In the genomic region with DNA sequence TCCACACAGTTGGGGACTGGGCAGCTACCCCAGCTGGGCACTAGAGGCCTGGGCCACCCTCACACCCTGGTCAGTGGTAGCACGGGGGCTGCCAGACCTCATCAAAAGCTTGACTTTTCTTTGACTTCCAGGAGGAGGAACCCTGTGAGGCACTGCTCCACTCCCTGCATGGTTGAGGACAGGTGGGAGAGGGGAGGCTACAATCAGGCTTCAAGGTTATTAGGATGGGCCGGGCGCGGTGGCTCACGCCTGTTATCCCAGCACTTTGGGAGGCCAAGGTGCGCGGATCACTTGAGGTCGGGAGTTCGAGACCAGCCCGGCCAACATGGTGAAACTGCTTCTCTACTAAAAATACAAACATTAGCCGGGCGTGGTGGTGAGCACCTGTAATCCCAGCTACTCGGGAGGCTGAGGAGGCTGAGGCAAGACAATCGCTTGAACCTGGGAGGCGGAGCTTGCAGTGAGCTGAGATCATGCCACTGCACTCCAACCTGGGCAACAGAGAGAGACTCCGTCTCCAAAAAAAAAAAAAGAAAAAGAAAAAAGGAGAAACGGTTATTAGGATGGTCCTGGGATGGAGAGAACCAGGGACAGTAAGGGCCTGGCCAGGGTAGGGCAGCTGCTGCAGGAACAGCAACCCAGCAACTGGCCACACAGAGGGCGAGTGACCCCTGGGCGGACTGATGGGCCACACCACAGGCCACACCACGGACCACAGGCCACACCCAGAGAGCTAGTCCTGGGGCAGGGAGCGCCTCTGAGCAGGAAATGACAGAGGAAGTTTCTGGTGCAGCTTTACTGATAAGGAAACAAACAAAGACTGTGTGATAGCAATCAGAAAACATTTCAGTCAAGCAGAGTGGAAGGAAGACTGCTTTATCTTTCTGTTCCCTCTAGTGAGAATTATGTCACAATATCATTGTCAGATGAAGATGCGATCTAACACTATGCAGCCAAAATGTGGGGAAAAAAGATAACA, we compare ENCODE assay signal across 10 cellular contexts. TPM values are rescaled to one million over a fixed set of nuclear protein-coding genes. Genes with fewer than 3 reads are reported as not detected.
DNase-seq lines count a peak whose midpoint lies in the region; ATAC-seq, FAIRE-seq and TF ChIP-seq lines count a peak whose summit lies in the region.
"Had no signal": no experiment of that assay in that cellular context is flagged by ENCODE, and none has a peak within 500 bp of the region (broad histone marks: within the 10 kb centered on the region; RNA-seq: fewer than 3 reads in every experiment).

No MANE protein-coding gene starts in this region.

- peak overlapping the region; percentile 87; the same call in 1 of the 2 replicates for H2AFZ ChIP-seq in OCI-LY7 (ENCODE audit: low read length)
- no peak overlapping the region for H2AFZ ChIP-seq in GM12878 (ENCODE audit: control insufficient read depth, low read depth, low read length)

- peak; percentile 51 for DNase-seq in GM13976 (ENCODE audit: low spot score)
- peak; percentile 4 for DNase-seq in OCI-LY7 (ENCODE audit: low spot score)
- DNase-seq in GM12878 (ENCODE audit: low read depth, low spot score) = no peak
- DNase-seq in GOT3 (lab: John Stamatoyannopoulos, UW) = no peak
- no peak for DNase-seq in C1 segment of cervical spinal cord (lab: John Stamatoyannopoulos, UW)
- DNase-seq in breast epithelium (ENCODE audit: low spot score in 2 of 2) = no peak
- DNase-seq: NCI-H69 had no signal

- no peak for TF ChIP-seq RAD21 in GM12878 (IDR thresholded peaks at IDR 0.05; ENCODE audit: insufficient read depth, low read depth, low read length)

- H3K36me3 ChIP-seq in OCI-LY7 (ENCODE audit: insufficient read depth, low read length) (no peaks in the 10 kb centered on the region), GM12878 (ENCODE audit: control insufficient read depth in 2 of 2, insufficient read depth in 2 of 2, low read length in 1 of 2) (no peaks in the 10 kb centered on the region), neutrophil (no peaks in the 10 kb centered on the region), breast epithelium (no peaks in the 10 kb centered on the region)

- TF ChIP-seq POLR2A in GM12878 (IDR thresholded peaks at IDR 0.05; ENCODE audit: low read depth, low read length) = no peak
- no peak for TF ChIP-seq POLR2A in breast epithelium (IDR thresholded peaks at IDR 0.05)

- BruUV-seq in OCI-LY7 (replicated peaks; lab: Mats Ljungman, UMichigan) (no TSS peak), GM12878 (replicated peaks; lab: Mats Ljungman, UMichigan) (no TSS peak)

- no peaks in the 10 kb centered on the region for H3K79me2 ChIP-seq in OCI-LY7 (ENCODE audit: insufficient read depth, low read depth, low read length)
- no peaks in the 10 kb centered on the region for H3K79me2 ChIP-seq in GM12878 (ENCODE audit: control insufficient read depth, insufficient read depth, low read length)

- H3K27ac ChIP-seq in OCI-LY7 (ENCODE audit: low read depth, low read length, poor library complexity, severe bottlenecking) = no peak overlapping the region
- no peak overlapping the region for H3K27ac ChIP-seq in GM12878 (ENCODE audit: control insufficient read depth, insufficient read depth)
- peak overlapping the region; percentile 94 for H3K27ac ChIP-seq in neutrophil
- H3K27ac ChIP-seq in breast epithelium = no peak overlapping the region

- FAIRE-seq in GM12878 (lab: Jason Lieb, UNC) = no peak

- CTCF ChIA-PET in OCI-LY7 (lab: Charles Lee; ENCODE audit: unreplicated experiment) (no interaction called here), GM12878 (lab: Yijun Ruan, JAX) (interaction anchor here (0.6 kb wide), 1 partner anchor 8 kb away, joined by 3 read pairs; no protein-coding TSS in a partner anchor)

- POLR2A ChIA-PET in OCI-LY7 (lab: Charles Lee) (interaction anchor here (0.6 to 1.2 kb wide), 4 partner anchors 16 to 271 kb away, joined by 3 to 5 read pairs (median 4); no protein-coding TSS in a partner anchor), GM12878 (lab: Charles Lee) (no interaction called here)

- SMC1A ChIA-PET in GM12878 (lab: Charles Lee; ENCODE audit: uncharacterized antibody, unreplicated experiment) = no interaction called here

- intact Hi-C loops in OCI-LY7 (cut with micrococcal nuclease; ENCODE audit: unreplicated experiment) = no loop called here
- intact Hi-C loops in GM12878 (cut with micrococcal nuclease; ENCODE audit: unreplicated experiment) = no loop called here
- intact Hi-C loops in breast epithelium (cut with DNase I; ENCODE audit: low total_unique reads) = no loop called here

- H4K20me1 ChIP-seq in OCI-LY7 (ENCODE audit: insufficient read depth, low read length) (no peaks in the 10 kb centered on the region), GM12878 (ENCODE audit: control insufficient read depth, insufficient read depth) (no peaks in the 10 kb centered on the region)

- peaks cover 8% of the 10 kb centered on the region for H3K4me1 ChIP-seq in OCI-LY7 (ENCODE audit: insufficient read depth, low read length, poor library complexity, severe bottlenecking)
- no peaks in the 10 kb centered on the region for H3K4me1 ChIP-seq in GM12878 (ENCODE audit: control insufficient read depth, insufficient read depth, low read length)
- peaks cover 23 to 28% of the 10 kb centered on the region in 2 experiments for H3K4me1 ChIP-seq in neutrophil (ENCODE audit: control insufficient read depth in 1 of 2, insufficient read depth in 1 of 2, low read depth in 1 of 2, low read length in 1 of 2)
- no peaks in the 10 kb centered on the region for H3K4me1 ChIP-seq in breast epithelium

- no peak overlapping the region for H3K9ac ChIP-seq in GM12878 (ENCODE audit: control insufficient read depth, insufficient read depth, low read length)

- 50% methylated on average over 21 of the region's 22 CpGs for WGBS in GM12878 (ENCODE audit: insufficient coverage, insufficient replicate concordance, low lambda C conversion rate, missing lambda C conversion rate)

- RAD21 ChIA-PET in GM12878 (lab: Charles Lee; ENCODE audit: unreplicated experiment) = no interaction called here

- H3K9me3 ChIP-seq in OCI-LY7 (ENCODE audit: low read length) (no peaks in the 10 kb centered on the region), GM12878 (replicated peaks; ENCODE audit: control insufficient read depth, insufficient read depth, low read length) (no peaks in the 10 kb centered on the region; the same call in 2 of the 3 replicates), neutrophil (no peaks in the 10 kb centered on the region), breast epithelium (no peaks in the 10 kb centered on the region)

- H3K27me3 ChIP-seq in GM12878 (replicated peaks in 1 of 2; ENCODE audit: control insufficient read depth in 2 of 2, insufficient read depth in 2 of 2, low read length in 1 of 2) (no peaks in the 10 kb centered on the region), neutrophil (no peaks in the 10 kb centered on the region), breast epithelium (peaks cover 0 to 38% of the 10 kb centered on the region in 2 donors)

- no peaks in the 10 kb centered on the region for H3K9me2 ChIP-seq in OCI-LY7 (ENCODE audit: insufficient read depth, low read length)

- in situ Hi-C loops in GM13976 (cut with MboI; ENCODE audit: low sequenced_read_pairs, unreplicated experiment) (no loop called here), GM12878 (cut with MboI) (no loop called here)

- TF ChIP-seq EP300 in GM12878 (IDR thresholded peaks at IDR 0.05; ENCODE audit: borderline replicate concordance in 1 of 2, control insufficient read depth in 1 of 2, low read depth in 2 of 2, low read length in 2 of 2) = no peak

- H3K4me3 ChIP-seq in OCI-LY7 (ENCODE audit: low read depth, low read length, poor library complexity, severe bottlenecking) = no peak overlapping the region
- H3K4me3 ChIP-seq in GM12878 = no peak overlapping the region
- H3K4me3 ChIP-seq in neutrophil (ENCODE audit: low read depth in 1 of 2, low read length in 1 of 2) = peak overlapping the region; percentile 17 to 18
- no peak overlapping the region for H3K4me3 ChIP-seq in breast epithelium

- ATAC-seq in GM12878 (peak; percentile 87), HG03196 (IDR thresholded peaks at IDR 0.05; ENCODE audit: unreplicated experiment) (no peak)

- H3K4me2 ChIP-seq in OCI-LY7 (ENCODE audit: low read length) = peak overlapping the region; percentile 32
- H3K4me2 ChIP-seq in GM12878 (ENCODE audit: control insufficient read depth, insufficient read depth) = no peak overlapping the region

- TF ChIP-seq CTCF in GM13976 (IDR thresholded peaks at IDR 0.05; ENCODE audit: borderline replicate concordance, control extremely low read depth, extremely low read depth, insufficient read depth, missing control alignments) = no peak
- TF ChIP-seq CTCF in OCI-LY7 (conservative IDR thresholded peaks at IDR 0.05; ENCODE audit: low read length) = no peak
- no peak for TF ChIP-seq CTCF in GM12878 (IDR thresholded peaks at IDR 0.05 in 2 of 3, conservative IDR thresholded peaks at IDR 0.05 in 1 of 3; ENCODE audit: control insufficient read depth in 2 of 3, extremely low read depth in 1 of 3, insufficient read depth in 1 of 3, low read depth in 3 of 3, low read length in 3 of 3)
- TF ChIP-seq CTCF in neutrophil (IDR thresholded peaks at IDR 0.05) = peak; percentile 27
- TF ChIP-seq CTCF in breast epithelium (IDR thresholded peaks at IDR 0.05) = no peak

RNA-seq across cellular contexts. Expression of a gene that starts 20.5 kb away (rescaled TPM):
- total RNA-seq in OCI-LY7 (2014; rRNA removed; shearing (Covaris generic)) = not detected in 2 replicates
- not detected in 2 replicates for total RNA-seq in OCI-LY7 (2022)
- not detected in 2 replicates for total RNA-seq in GM12878 (2013; cell fraction: nucleolus; rRNA removed)
- not detected in 2 replicates for total RNA-seq in GM12878 (2014; rRNA removed)
- total RNA-seq in GM12878 (2014; rRNA removed; fragmentation: Illumina TruSeq; extraction: Trizol) = not detected in 2 replicates
- not detected in 2 replicates for total RNA-seq in GM12878 (2021)
- not detected for polyA plus RNA-seq in GM12878 (2011; ENCODE audit: low read depth)
- polyA plus RNA-seq in GM12878 (2011; rRNA removed) = not detected in 2 replicates
- not detected in 2 replicates for polyA plus RNA-seq in GM12878 (2011; cell fraction: cytosol; rRNA removed)
- not detected in 2 replicates for polyA plus RNA-seq in GM12878 (2011; cell fraction: nucleus; rRNA removed)
- not detected in 2 replicates for polyA plus RNA-seq in GM12878 (2012)
- polyA plus RNA-seq in GM12878 (2014; fragmentation: Illumina TruSeq; extraction: Trizol) = not detected in 2 replicates
- not detected for polyA plus RNA-seq in GM12878 (2014; fragmentation: Nextera tagmentation; extraction: Ambion mirVana)
- polyA plus RNA-seq in GM12878 (2014; rRNA removed) = not detected in 2 replicates
- polyA plus RNA-seq in GM12878 (2016; fragmentation: Nextera tagmentation; extraction: Ambion mirVana) = not detected
- not detected in 2 replicates for polyA minus RNA-seq in GM12878 (2011; rRNA and poly(A)+ RNA removed)
- polyA minus RNA-seq in GM12878 (2011; cell fraction: cytosol; rRNA and poly(A)+ RNA removed) = not detected in 2 replicates
- polyA minus RNA-seq in GM12878 (2011; cell fraction: nucleus; rRNA and poly(A)+ RNA removed) = not detected in 2 replicates
- not detected for total RNA-seq in breast epithelium
- total RNA-seq: cerebellum had no signal

RNA-seq across cellular contexts. Expression of a gene that starts 26.0 kb away (rescaled TPM):
- total RNA-seq in OCI-LY7 (2014; rRNA removed; shearing (Covaris generic)) = 31.2 and 45.8 TPM in 2 replicates
- 48.6 and 50.2 TPM in 2 replicates for total RNA-seq in OCI-LY7 (2022)
- 107 and 114 TPM in 2 replicates for total RNA-seq in GM12878 (2013; cell fraction: nucleolus; rRNA removed)
- 14.6 and 14.9 TPM in 2 replicates for total RNA-seq in GM12878 (2014; rRNA removed)
- total RNA-seq in GM12878 (2014; rRNA removed; fragmentation: Illumina TruSeq; extraction: Trizol) = 14.7 and 15.2 TPM in 2 replicates
- total RNA-seq in GM12878 (2021) = 31.8 and 32.7 TPM in 2 replicates
- 32.9 TPM for polyA plus RNA-seq in GM12878 (2011; ENCODE audit: low read depth)
- polyA plus RNA-seq in GM12878 (2011; rRNA removed) = 12.4 and 16.0 TPM in 2 replicates
- polyA plus RNA-seq in GM12878 (2011; cell fraction: cytosol; rRNA removed) = 10.7 and 13.2 TPM in 2 replicates
- polyA plus RNA-seq in GM12878 (2011; cell fraction: nucleus; rRNA removed) = 18.8 and 24.7 TPM in 2 replicates
- polyA plus RNA-seq in GM12878 (2012) = 15.3 and 15.9 TPM in 2 replicates
- 8.0 and 12.4 TPM in 2 replicates for polyA plus RNA-seq in GM12878 (2014; fragmentation: Illumina TruSeq; extraction: Trizol)
- polyA plus RNA-seq in GM12878 (2014; fragmentation: Nextera tagmentation; extraction: Ambion mirVana) = 1 to 10 TPM; 1.3 to 2.0 TPM
- 16.4 and 16.7 TPM in 2 replicates for polyA plus RNA-seq in GM12878 (2014; rRNA removed)
- polyA plus RNA-seq in GM12878 (2016; fragmentation: Nextera tagmentation; extraction: Ambion mirVana) = 10 to 100 TPM; 10.0 to 11.1 TPM
- polyA minus RNA-seq in GM12878 (2011; rRNA and poly(A)+ RNA removed) = 32.4 and 34.6 TPM in 2 replicates
- polyA minus RNA-seq in GM12878 (2011; cell fraction: cytosol; rRNA and poly(A)+ RNA removed) = 7.6 and 10.0 TPM in 2 replicates
- 23.7 and 42.0 TPM in 2 replicates for polyA minus RNA-seq in GM12878 (2011; cell fraction: nucleus; rRNA and poly(A)+ RNA removed)
- total RNA-seq in breast epithelium = 10 to 100 TPM; 56.3 to 58.3 (median 57.8) TPM

RNA-seq across cellular contexts. Expression of a gene that starts 58.9 kb away (rescaled TPM):
- not detected in 2 replicates for total RNA-seq in OCI-LY7 (2014; rRNA removed; shearing (Covaris generic))
- total RNA-seq in OCI-LY7 (2022) (not detected in 2 replicates), GM12878 (2014; rRNA removed) (not detected in 2 replicates), GM12878 (2014; rRNA removed; fragmentation: Illumina TruSeq; extraction: Trizol) (not detected in 2 replicates), GM12878 (2021) (not detected in 2 replicates), breast epithelium (not detected)
- total RNA-seq in GM12878 (2013; cell fraction: nucleolus; rRNA removed) = not detected in 2 replicates
- polyA plus RNA-seq in GM12878 (2011; ENCODE audit: low read depth) = not detected
- polyA plus RNA-seq in GM12878 (2011; rRNA removed) (not detected in 2 replicates), GM12878 (2014; fragmentation: Illumina TruSeq; extraction: Trizol) (not detected in 2 replicates), GM12878 (2014; fragmentation: Nextera tagmentation; extraction: Ambion mirVana) (not detected), GM12878 (2014; rRNA removed) (not detected in 2 replicates), GM12878 (2016; fragmentation: Nextera tagmentation; extraction: Ambion mirVana) (not detected)
- not detected in 2 replicates for polyA plus RNA-seq in GM12878 (2011; cell fraction: cytosol; rRNA removed)
- not detected in 2 replicates for polyA plus RNA-seq in GM12878 (2011; cell fraction: nucleus; rRNA removed)
- not detected in 2 replicates for polyA plus RNA-seq in GM12878 (2012)
- polyA minus RNA-seq in GM12878 (2011; rRNA and poly(A)+ RNA removed) = not detected in 2 replicates
- not detected in 2 replicates for polyA minus RNA-seq in GM12878 (2011; cell fraction: cytosol; rRNA and poly(A)+ RNA removed)
- polyA minus RNA-seq in GM12878 (2011; cell fraction: nucleus; rRNA and poly(A)+ RNA removed) = not detected in 2 replicates
- total RNA-seq: cerebellum had no signal

Comparison
In these comparisons a context has a peak if more than half of its experiments do, and no peak if none do; other contexts are left out.
1. DNase-seq: peak in GM13976 (single experiment) and OCI-LY7 (single experiment); none in GM12878 (single experiment), GOT3 (single experiment), C1 segment of cervical spinal cord (0 of 14) and breast epithelium (0 of 2).
2. H3K4me3 ChIP-seq: peak in neutrophil (2 of 2); none in OCI-LY7 (single experiment), GM12878 (single experiment) and breast epithelium (0 of 3).